In genomic region chr9:71812385-71812784, GRCh38 we compare ENCODE assay signal across 14 cellular contexts. TPM values are rescaled to one million over a fixed set of nuclear protein-coding genes. Genes with fewer than 3 reads are reported as not detected.
DNase-seq lines count a peak whose midpoint lies in the region; ATAC-seq and TF ChIP-seq lines count a peak whose summit lies in the region.
"Had no signal": no experiment of that assay in that cellular context is flagged by ENCODE, and none has a peak within 500 bp of the region (broad histone marks: within the 10 kb centered on the region; RNA-seq: fewer than 3 reads in every experiment).

No MANE protein-coding gene starts in this region.

- DNase-seq in AG09309 (ENCODE audit: low read depth), result peak; percentile 50
- DNase-seq in NCI-H1694 treated with DMSO at 0.1 percent for 48 hours (lab: John Stamatoyannopoulos, UW), result peak; percentile 94
- DNase-seq in dorsolateral prefrontal cortex, result peak; percentile 23 to 79 (median 58)
- peak; percentile 34 for DNase-seq in middle frontal gyrus (ENCODE audit: extremely low spot score, low spot score)
- DNase-seq in spleen, result no peak
- DNase-seq: activated CD4-positive, alpha-beta memory T cell treated with anti-CD3 and anti-CD28 coated beads for 36 hours; activated naive CD8-positive, alpha-beta T cell treated with anti-CD3 and anti-CD28 coated beads, Interleukin-2, amount 50 U/mL, for 24 hours; foreskin melanocyte; NCI-H2107 had no signal

- H3K27me3 ChIP-seq in dorsolateral prefrontal cortex, result no peaks in the 10 kb centered on the region
- H3K27me3 ChIP-seq in spleen (replicated peaks in 1 of 7), result no peaks in the 10 kb centered on the region
- H3K27me3 ChIP-seq: SJCRH30 had no signal

- peak overlapping the region in 41 of 59 donors; percentile 5 to 85 (median 56) for H3K27ac ChIP-seq in dorsolateral prefrontal cortex
- H3K27ac ChIP-seq in spleen, result no peak overlapping the region
- H3K27ac ChIP-seq: SJCRH30 had no signal

- ATAC-seq in GM21360 (IDR thresholded peaks at IDR 0.05; ENCODE audit: unreplicated experiment) (no peak), GM18520 (IDR thresholded peaks at IDR 0.05; ENCODE audit: unreplicated experiment) (no peak)
- ATAC-seq in activated T-helper 17 cell treated with anti-CD3 and anti-CD28 coated beads, Interleukin-2, amount 50 U/mL, for 72 hours (replicated peaks), result no peak
- ATAC-seq: activated naive CD8-positive, alpha-beta T cell treated with anti-CD3 and anti-CD28 coated beads, Interleukin-2, amount 50 U/mL, for 24 hours had no signal

- H3K9me3 ChIP-seq in spleen, result no peaks in the 10 kb centered on the region
- H3K9me3 ChIP-seq: SJCRH30 had no signal

- peaks cover 0 to 13% (median 4%) of the 10 kb centered on the region in 6 donors for H3K4me1 ChIP-seq in spleen
- H3K4me1 ChIP-seq: SJCRH30 had no signal

- H3K4me3 ChIP-seq in AG09309 (ENCODE audit: control insufficient read depth, low read depth, low read length) (no peak overlapping the region), dorsolateral prefrontal cortex (peak overlapping the region in 3 of 59 donors; percentile 5 to 17 (median 5)), spleen (no peak overlapping the region)
- H3K4me3 ChIP-seq: SJCRH30 had no signal

- no peaks in the 10 kb centered on the region for H3K4me1 Mint-ChIP-seq in activated T-helper 17 cell treated with anti-CD3 and anti-CD28 coated beads, Interleukin-2, amount 50 U/mL, for 72 hours

- H3K36me3 Mint-ChIP-seq in activated T-helper 17 cell treated with anti-CD3 and anti-CD28 coated beads, Interleukin-2, amount 50 U/mL, for 72 hours (ENCODE audit: low read depth), result no peaks in the 10 kb centered on the region
- H3K36me3 Mint-ChIP-seq: activated CD4-positive, alpha-beta memory T cell treated with anti-CD3 and anti-CD28 coated beads for 36 hours; memory B cell had no signal

- TF ChIP-seq POLR2A in spleen (IDR thresholded peaks at IDR 0.05), result no peak

- no peaks in the 10 kb centered on the region for H3K27me3 Mint-ChIP-seq in activated T-helper 17 cell treated with anti-CD3 and anti-CD28 coated beads, Interleukin-2, amount 50 U/mL, for 72 hours
- H3K27me3 Mint-ChIP-seq: activated CD4-positive, alpha-beta memory T cell treated with anti-CD3 and anti-CD28 coated beads for 36 hours; activated naive CD8-positive, alpha-beta T cell treated with anti-CD3 and anti-CD28 coated beads, Interleukin-2, amount 50 U/mL, for 24 hours; memory B cell had no signal

- WGBS in spleen, 5 donors, result 72 to 95% (median 85%) methylated on average over 4 of the region's 4 CpGs

- TF ChIP-seq CTCF in AG09309 (IDR thresholded peaks at IDR 0.05; ENCODE audit: control insufficient read depth, insufficient read depth, low read depth, low read length, missing control alignments) (peak; percentile 49), dorsolateral prefrontal cortex (IDR thresholded peaks at IDR 0.05 in 54 of 56, conservative IDR thresholded peaks at IDR 0.05 in 2 of 56; ENCODE audit: low read depth in 1 of 56, partially characterized antibody in 56 of 56) (peak in 54 of 56 donors; percentile 35 to 75 (median 58)), spleen (IDR thresholded peaks at IDR 0.05 in 8 of 11, conservative IDR thresholded peaks at IDR 0.05 in 3 of 11) (no peak)

- no peak overlapping the region for H3K27ac Mint-ChIP-seq in activated T-helper 17 cell treated with anti-CD3 and anti-CD28 coated beads, Interleukin-2, amount 50 U/mL, for 72 hours
- H3K27ac Mint-ChIP-seq: activated CD4-positive, alpha-beta memory T cell treated with anti-CD3 and anti-CD28 coated beads for 36 hours; activated naive CD8-positive, alpha-beta T cell treated with anti-CD3 and anti-CD28 coated beads, Interleukin-2, amount 50 U/mL, for 24 hours; memory B cell had no signal

- H3K9me3 Mint-ChIP-seq in activated T-helper 17 cell treated with anti-CD3 and anti-CD28 coated beads, Interleukin-2, amount 50 U/mL, for 72 hours, result no peaks in the 10 kb centered on the region
- H3K9me3 Mint-ChIP-seq: activated CD4-positive, alpha-beta memory T cell treated with anti-CD3 and anti-CD28 coated beads for 36 hours; activated naive CD8-positive, alpha-beta T cell treated with anti-CD3 and anti-CD28 coated beads, Interleukin-2, amount 50 U/mL, for 24 hours; memory B cell had no signal

- intact Hi-C loops in dorsolateral prefrontal cortex (cut with DNase I), result loop anchor here (5.0 to 10.0 kb wide), 4 partner anchors 162 to 462 kb away; no protein-coding TSS in a partner anchor
- intact Hi-C loops in spleen (cut with DNase I; ENCODE audit: low total_unique reads), result no loop called here

- H3K36me3 ChIP-seq in spleen, result no peaks in the 10 kb centered on the region
- H3K36me3 ChIP-seq: SJCRH30 had no signal

- H3K4me3 Mint-ChIP-seq in activated T-helper 17 cell treated with anti-CD3 and anti-CD28 coated beads, Interleukin-2, amount 50 U/mL, for 72 hours, result no peak overlapping the region
- H3K4me3 Mint-ChIP-seq: activated CD4-positive, alpha-beta memory T cell treated with anti-CD3 and anti-CD28 coated beads for 36 hours; activated naive CD8-positive, alpha-beta T cell treated with anti-CD3 and anti-CD28 coated beads, Interleukin-2, amount 50 U/mL, for 24 hours; memory B cell had no signal

RNA-seq across cellular contexts. Expression of gene CEMIP2, which starts 44.1 kb away (rescaled TPM):
- total RNA-seq in dorsolateral prefrontal cortex, result 10 to 100 TPM; 20.5 to 81.8 (median 47.2) TPM
- 100 to 1,000 TPM in 3 of 7 donors, 10 to 100 TPM in 4; 71.8 to 175 (median 99.4) TPM for total RNA-seq in spleen
- polyA plus RNA-seq in spleen, result 10 to 100 TPM; 14.2 to 21.1 (median 15.0) TPM
- total RNA-seq in activated T-helper 17 cell treated with anti-CD3 and anti-CD28 coated beads, Interleukin-2, amount 50 U/mL, for 72 hours, result 10 to 100 TPM; 75.3 to 89.1 TPM

Comparison
In these comparisons a context has a peak if more than half of its experiments do, and no peak if none do; other contexts are left out.
1. CTCF ChIP-seq: peak in AG09309 (single experiment) and dorsolateral prefrontal cortex (54 of 56); none in spleen (0 of 11).
2. H3K27ac ChIP-seq: peak in dorsolateral prefrontal cortex (41 of 59); none in spleen (0 of 8).